ENCODE assay signal across 8 cellular contexts in the genomic region with DNA sequence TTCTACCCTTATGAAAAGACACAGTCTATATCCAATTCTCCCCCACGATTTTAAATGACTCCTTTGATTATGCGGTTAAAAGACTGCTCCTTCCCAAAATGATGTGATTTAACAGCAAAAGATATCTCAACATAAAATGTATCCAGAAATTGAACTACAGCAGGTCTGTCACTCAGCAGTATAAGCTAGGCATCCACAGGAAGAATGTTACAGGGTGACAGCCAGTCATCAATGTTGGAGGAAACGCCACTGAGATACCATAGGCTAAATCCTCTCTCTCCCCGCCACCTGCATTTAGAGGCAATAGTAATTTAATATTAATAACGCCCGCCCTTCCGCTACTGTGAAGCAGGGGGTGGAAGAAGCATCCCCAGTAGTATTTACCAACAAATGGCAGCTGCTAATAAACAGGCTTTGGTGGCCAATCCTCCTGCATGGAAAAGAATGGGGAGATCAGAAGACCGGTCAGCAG. TPM values are rescaled to one million over a fixed set of nuclear protein-coding genes. Genes with fewer than 3 reads are reported as not detected.
DNase-seq lines count a peak whose midpoint lies in the region; ATAC-seq and TF ChIP-seq lines count a peak whose summit lies in the region.

No MANE protein-coding gene starts in this region.

- H3K9me3 ChIP-seq in Loucy (ENCODE audit: insufficient read depth, low read depth, low read length) (no peaks in the 10 kb centered on the region), fibroblast of lung (ENCODE audit: control insufficient read depth, insufficient read depth, low read depth, low read length) (no peaks in the 10 kb centered on the region), stomach (no peaks in the 10 kb centered on the region)

- peaks cover 46% of the 10 kb centered on the region for H4K20me1 ChIP-seq in Loucy (ENCODE audit: insufficient read depth, low read length, poor library complexity, severe bottlenecking)
- H4K20me1 ChIP-seq in fibroblast of lung (ENCODE audit: control insufficient read depth, extremely low read depth, insufficient read depth, low read length), result no peaks in the 10 kb centered on the region

- H3K27ac ChIP-seq in fibroblast of lung (ENCODE audit: insufficient read depth, low read length), result peak overlapping the region; percentile 98
- H3K27ac ChIP-seq in stomach, result peak overlapping the region; percentile 68 to 96 (median 87)

- WGBS in stomach, 5 donors, result 8 to 11% (median 9%) methylated on average over 8 of the region's 8 CpGs

- H3K79me2 ChIP-seq in Loucy (ENCODE audit: insufficient read depth, low read length), result peaks cover 72% of the 10 kb centered on the region
- peaks cover 72% of the 10 kb centered on the region for H3K79me2 ChIP-seq in fibroblast of lung (ENCODE audit: control insufficient read depth, insufficient read depth, low read length)

- TF ChIP-seq EP300 in stomach (IDR thresholded peaks at IDR 0.05), result no peak

- TF ChIP-seq CTCF in Loucy (conservative IDR thresholded peaks at IDR 0.05; ENCODE audit: low read length) (no peak), fibroblast of lung (conservative IDR thresholded peaks at IDR 0.05 in 1 of 2, IDR thresholded peaks at IDR 0.05 in 1 of 2; ENCODE audit: low read depth in 1 of 2, low read length in 2 of 2) (no peak), stomach (IDR thresholded peaks at IDR 0.05) (no peak)

- H3K9ac ChIP-seq in Loucy (ENCODE audit: low read depth, low read length, poor library complexity, severe bottlenecking), result peak overlapping the region; percentile 68
- H3K9ac ChIP-seq in fibroblast of lung (ENCODE audit: insufficient read depth, low read length), result peak overlapping the region; percentile 65

- H3K4me2 ChIP-seq in Loucy (ENCODE audit: low read depth, low read length, poor library complexity, severe bottlenecking) (peak overlapping the region; percentile 77), fibroblast of lung (ENCODE audit: extremely low read depth, insufficient read depth, low read length) (peak overlapping the region; percentile 92)

- ATAC-seq in GM21423 (IDR thresholded peaks at IDR 0.05; ENCODE audit: unreplicated experiment), result peak; percentile 0
- no peak for ATAC-seq in GM18519 (IDR thresholded peaks at IDR 0.05; ENCODE audit: low FRiP score, unreplicated experiment)

- H3K36me3 ChIP-seq in Loucy (ENCODE audit: insufficient read depth, low read length) (peaks cover 5% of the 10 kb centered on the region; the same call in 1 of the 2 replicates), fibroblast of lung (ENCODE audit: control insufficient read depth, insufficient read depth, low read length) (peaks cover 6% of the 10 kb centered on the region), stomach (peaks cover 5 to 28% (median 27%) of the 10 kb centered on the region in 4 donors)

- peak overlapping the region; percentile 91 for H2AFZ ChIP-seq in Loucy (ENCODE audit: low read length)
- H2AFZ ChIP-seq in fibroblast of lung (ENCODE audit: low read length), result peak overlapping the region; percentile 48

- H3F3A ChIP-seq in Loucy (ENCODE audit: low read depth), result no peaks in the 10 kb centered on the region

- H3K9me2 ChIP-seq in Loucy (replicated peaks; ENCODE audit: low read depth, low read length), result no peaks in the 10 kb centered on the region

- DNase-seq in fibroblast of lung (ENCODE audit: low read depth in 2 of 2) (no peak), stomach (no peak), NCI-H1694 (lab: John Stamatoyannopoulos, UW) (no peak), hypothalamus (lab: John Stamatoyannopoulos, UW) (no peak)
- DNase-seq in activated naive CD4-positive, alpha-beta T cell treated with Interleukin-2 at 50 U/mL for 16 hours, result no peak

- intact Hi-C loops in stomach (cut with DNase I; ENCODE audit: low total_unique reads), result no loop called here

- TF ChIP-seq POLR2A in stomach (IDR thresholded peaks at IDR 0.05), result no peak

- peaks cover 56% of the 10 kb centered on the region for H3K4me1 ChIP-seq in Loucy (ENCODE audit: insufficient read depth, low read length, poor library complexity, severe bottlenecking)
- H3K4me1 ChIP-seq in fibroblast of lung (ENCODE audit: control insufficient read depth, extremely low read depth, insufficient read depth, low read length), result peaks cover 2% of the 10 kb centered on the region
- H3K4me1 ChIP-seq in stomach, result peaks cover 24 to 60% (median 43%) of the 10 kb centered on the region in 4 donors

- peak overlapping the region; percentile 91 for H3K4me3 ChIP-seq in Loucy (ENCODE audit: low read length, poor library complexity, severe bottlenecking)
- peak overlapping the region; percentile 88 to 94 (median 92) for H3K4me3 ChIP-seq in fibroblast of lung (replicated peaks in 1 of 4; ENCODE audit: control extremely low read depth in 1 of 4, insufficient read depth in 1 of 4, low read depth in 3 of 4, low read length in 4 of 4)
- H3K4me3 ChIP-seq in stomach, result peak overlapping the region; percentile 65 to 95 (median 92)

- no peaks in the 10 kb centered on the region for H3K27me3 ChIP-seq in Loucy (ENCODE audit: insufficient read depth, low read length, poor library complexity, severe bottlenecking)
- H3K27me3 ChIP-seq in fibroblast of lung (ENCODE audit: control insufficient read depth, insufficient read depth, low read length), result no peaks in the 10 kb centered on the region
- H3K27me3 ChIP-seq in stomach, result no peaks in the 10 kb centered on the region

RNA-seq across cellular contexts. Expression of gene RECQL, which starts 0.6 kb away (rescaled TPM):
- 62.6 and 79.9 TPM in 2 replicates for total RNA-seq in fibroblast of lung
- 54.8 and 57.5 TPM in 2 replicates for polyA plus RNA-seq in fibroblast of lung
- polyA plus RNA-seq in fibroblast of lung (2012), result 46.5 and 48.1 TPM in 2 replicates
- polyA minus RNA-seq in fibroblast of lung (ENCODE audit: low replicate concordance), result 5.4 and 6.2 TPM in 2 replicates
- total RNA-seq in stomach, result 10 to 100 TPM in 3 of 5 donors, 1 to 10 TPM in 2; 4.3 to 56.5 (median 18.3) TPM
- 10 to 100 TPM in 2 of 3 donors, 1 to 10 TPM in 1; 9.6 to 12.8 (median 12.5) TPM for polyA plus RNA-seq in stomach

RNA-seq across cellular contexts. Expression of gene GOLT1B, which starts 0.8 kb away (rescaled TPM):
- total RNA-seq in fibroblast of lung (38.8 and 41.3 TPM in 2 replicates), stomach (10 to 100 TPM in 4 of 5 donors, 1 to 10 TPM in 1; 9.3 to 52.1 (median 16.8) TPM)
- polyA plus RNA-seq in fibroblast of lung (45.4 and 56.8 TPM in 2 replicates), stomach (10 to 100 TPM; 11.0 to 15.5 (median 11.4) TPM)
- polyA plus RNA-seq in fibroblast of lung (2012), result 70.7 and 86.5 TPM in 2 replicates
- polyA minus RNA-seq in fibroblast of lung (ENCODE audit: low replicate concordance), result 2.8 and 8.1 TPM in 2 replicates

RNA-seq across cellular contexts. Expression of gene SPX, which starts 25.3 kb away (rescaled TPM):
- total RNA-seq in fibroblast of lung (0.50 and 1.3 TPM in 2 replicates), stomach (1 to 10 TPM in 1 of 5 donors, not detected in 4; 1.1 TPM)
- polyA plus RNA-seq in fibroblast of lung (0.17 and 0.75 TPM in 2 replicates), stomach (1 to 10 TPM in 1 of 3 donors, under 1 TPM in 2; 0.28 to 1.6 (median 0.92) TPM)
- polyA plus RNA-seq in fibroblast of lung (2012), result 0.08 and 0.31 TPM in 2 replicates
- not detected in 2 replicates for polyA minus RNA-seq in fibroblast of lung (ENCODE audit: low replicate concordance)
